19 cellular contexts compared by ENCODE assay signal in the genomic region with DNA sequence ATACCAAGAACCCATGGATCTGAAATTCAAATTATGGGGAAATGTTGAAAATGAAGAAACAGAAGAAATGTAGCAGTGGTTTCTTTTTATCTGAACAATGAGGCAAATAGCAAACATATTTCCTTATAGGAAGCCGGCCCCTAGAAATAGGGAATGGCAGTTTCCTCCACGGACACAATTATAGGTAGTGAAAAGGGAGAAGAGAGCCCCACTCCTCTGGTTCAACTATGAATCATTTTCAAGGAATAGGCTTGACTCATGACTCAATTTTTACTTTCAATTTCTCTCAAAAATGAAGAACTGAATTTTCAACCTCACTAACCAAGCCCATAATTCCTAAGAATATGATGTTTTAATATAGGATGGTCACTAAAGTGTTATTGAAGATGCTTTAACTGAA.
"Had no signal": no experiment of that assay in that cellular context is flagged by ENCODE, and none has a peak within 500 bp of the region (broad histone marks: within the 10 kb centered on the region; RNA-seq: fewer than 3 reads in every experiment).

No MANE protein-coding gene starts in this region.

- ATAC-seq: gastroesophageal sphincter; left cardiac atrium; natural killer cell treated with Interleukin-12 subunit alpha and Interleukin-12 subunit beta and Interleukin-15 and Interleukin-18, amount 100 ng/mL, for 72 hours; right cardiac atrium had no signal

- H3K4me1 ChIP-seq: esophagus muscularis mucosa, gastroesophageal sphincter, left ventricle myocardium inferior, neural progenitor cell had no signal

- H3K27ac ChIP-seq: coronary artery, dorsolateral prefrontal cortex, epithelial cell of prostate, esophagus muscularis mucosa, gastroesophageal sphincter, left ventricle myocardium inferior, neural progenitor cell, ovary had no signal

- H3K4me3 Mint-ChIP-seq: natural killer cell treated with Interleukin-12 subunit alpha and Interleukin-12 subunit beta and Interleukin-15 and Interleukin-18, amount 100 ng/mL, for 72 hours; neural progenitor cell had no signal

- H3K27me3 Mint-ChIP-seq: natural killer cell treated with Interleukin-12 subunit alpha and Interleukin-12 subunit beta and Interleukin-15 and Interleukin-18, amount 100 ng/mL, for 72 hours had no signal

- DNase-seq: dorsolateral prefrontal cortex; effector CD8-positive, alpha-beta T cell; glutamatergic neuron; left cardiac atrium; left ventricle myocardium inferior; mesenchymal stem cell; midbrain; nucleus accumbens; ovary; right cardiac atrium; small intestine; stimulated activated CD4-positive, alpha-beta T cell treated with anti-CD3 and anti-CD28 coated beads, Interleukin-12 subunit alpha, Interleukin-12 subunit beta, amount 100 ng/mL, for 4 hours; stimulated activated naive CD4-positive, alpha-beta T cell treated with Interleukin-2 at 50 U/mL for 16 hours had no signal

- H3K4me1 Mint-ChIP-seq: neural progenitor cell had no signal

- H3K27me3 ChIP-seq: dorsolateral prefrontal cortex, esophagus muscularis mucosa, gastroesophageal sphincter, neural progenitor cell, ovary had no signal

- H3K27ac Mint-ChIP-seq: natural killer cell treated with Interleukin-12 subunit alpha and Interleukin-12 subunit beta and Interleukin-15 and Interleukin-18, amount 100 ng/mL, for 72 hours; neural progenitor cell had no signal
